Comparison of ENCODE assay signal across 21 cellular contexts in the genomic region with DNA sequence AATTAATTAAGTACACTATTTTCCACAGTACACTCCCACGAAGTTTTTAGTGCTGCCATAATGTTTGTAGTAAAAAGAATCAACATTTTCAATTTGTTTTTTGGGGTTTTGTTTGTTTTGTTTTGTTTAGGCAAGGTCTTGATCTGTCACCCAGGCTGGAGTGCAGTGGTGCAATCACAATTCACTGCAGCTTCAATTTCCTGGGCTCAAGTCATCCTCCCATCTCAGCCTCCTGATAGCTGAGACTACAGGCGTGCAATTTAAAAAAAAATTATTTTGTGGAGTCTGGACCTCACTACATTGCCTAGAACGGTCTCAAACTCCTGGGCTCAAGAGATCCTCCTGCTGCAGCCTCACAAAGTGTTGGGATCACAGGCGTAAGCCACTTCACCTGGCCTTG. TPM values are rescaled to one million over a fixed set of nuclear protein-coding genes. Genes with fewer than 3 reads are reported as not detected.
DNase-seq lines count a peak whose midpoint lies in the region; ATAC-seq and TF ChIP-seq lines count a peak whose summit lies in the region.
"Had no signal": no experiment of that assay in that cellular context is flagged by ENCODE, and none has a peak within 500 bp of the region (broad histone marks: within the 10 kb centered on the region; RNA-seq: fewer than 3 reads in every experiment).

No MANE protein-coding gene starts in this region.

- TF ChIP-seq CTCF in MCF 10A (IDR thresholded peaks at IDR 0.05; ENCODE audit: unreplicated experiment), result no peak
- no peak for TF ChIP-seq CTCF in breast epithelium (IDR thresholded peaks at IDR 0.05)
- no peak for TF ChIP-seq CTCF in nephron progenitor cell (IDR thresholded peaks at IDR 0.05)
- no peak for TF ChIP-seq CTCF in transverse colon (IDR thresholded peaks at IDR 0.05)

- DNase-seq in MCF 10A (ENCODE audit: unreplicated experiment) (no peak), breast epithelium (ENCODE audit: low spot score in 2 of 2) (no peak), nephron progenitor cell (no peak), transverse colon (no peak)
- no peak for DNase-seq in activated CD4-positive, alpha-beta T cell treated with anti-CD3 and anti-CD28 coated beads for 4 hours
- DNase-seq: HFFc6, Karpas-422, NCI-H1048, NCI-H1436, NCI-H1930, NCI-H226, NCI-H524 treated with DMSO at 0.1 percent for 48 hours had no signal

- H3K36me3 ChIP-seq in breast epithelium, result no peaks in the 10 kb centered on the region
- peaks cover 12 to 15% of the 10 kb centered on the region in 2 donors for H3K36me3 ChIP-seq in esophagus (ENCODE audit: control insufficient read depth in 2 of 2, insufficient read depth in 2 of 2, low read length in 1 of 2)
- peaks cover 23 to 36% (median 34%) of the 10 kb centered on the region in 5 donors for H3K36me3 ChIP-seq in subcutaneous abdominal adipose tissue (ENCODE audit: control insufficient read depth in 5 of 5, insufficient read depth in 5 of 5, low read length in 5 of 5)
- H3K36me3 ChIP-seq in transverse colon, result peaks cover 0 to 28% (median 14%) of the 10 kb centered on the region in 4 donors

- H3K9ac ChIP-seq in subcutaneous abdominal adipose tissue (ENCODE audit: low read length in 5 of 5), result peak overlapping the region in 1 of 5 donors; percentile 5

- no peak for ATAC-seq in HG03097 (IDR thresholded peaks at IDR 0.05; ENCODE audit: low FRiP score, unreplicated experiment)

- CTCF ChIA-PET in MCF 10A (lab: Yijun Ruan, JAX), result interaction anchor here (0.6 to 5.9 kb wide), 14 partner anchors 10 to 300 kb away, joined by 3 to 91 read pairs (median 6); no protein-coding TSS in a partner anchor

- H3K9me3 Mint-ChIP-seq in MCF 10A (ENCODE audit: unreplicated experiment), result no peaks in the 10 kb centered on the region
- H3K9me3 Mint-ChIP-seq in nephron progenitor cell, result no peaks in the 10 kb centered on the region
- H3K9me3 Mint-ChIP-seq: HFFc6 had no signal

- H3K27me3 Mint-ChIP-seq in MCF 10A (ENCODE audit: insufficient read depth, unreplicated experiment) (no peaks in the 10 kb centered on the region), nephron progenitor cell (ENCODE audit: low read depth, poor library complexity) (peaks cover 3% of the 10 kb centered on the region)

- TF ChIP-seq EP300 in transverse colon (IDR thresholded peaks at IDR 0.05; ENCODE audit: low read depth), result no peak

- H3K4me1 ChIP-seq in breast epithelium (no peaks in the 10 kb centered on the region), esophagus (ENCODE audit: control insufficient read depth in 2 of 2, insufficient read depth in 2 of 2, low read length in 1 of 2) (peaks cover 0 to 3% of the 10 kb centered on the region in 2 donors), subcutaneous abdominal adipose tissue (ENCODE audit: control insufficient read depth in 5 of 5, insufficient read depth in 5 of 5, low read length in 5 of 5) (peaks cover 0 to 3% (median 0%) of the 10 kb centered on the region in 5 donors), transverse colon (peaks cover 0 to 4% (median 0%) of the 10 kb centered on the region in 4 donors)

- H3K27me3 ChIP-seq in breast epithelium (no peaks in the 10 kb centered on the region), esophagus (ENCODE audit: control insufficient read depth in 1 of 2, insufficient read depth in 2 of 2, low read length in 2 of 2) (no peaks in the 10 kb centered on the region), subcutaneous abdominal adipose tissue (ENCODE audit: control insufficient read depth in 5 of 5, insufficient read depth in 4 of 5, low read length in 5 of 5) (no peaks in the 10 kb centered on the region), transverse colon (no peaks in the 10 kb centered on the region)
- H3K27me3 ChIP-seq: MG63 had no signal

- TF ChIP-seq POLR2A in breast epithelium (IDR thresholded peaks at IDR 0.05), result no peak
- no peak for TF ChIP-seq POLR2A in transverse colon (IDR thresholded peaks at IDR 0.05)

- intact Hi-C loops in MCF 10A (cut with micrococcal nuclease), result no loop called here
- intact Hi-C loops in breast epithelium (cut with DNase I; ENCODE audit: low total_unique reads), result no loop called here
- intact Hi-C loops in transverse colon (cut with DNase I; ENCODE audit: low total_unique reads), result no loop called here

- H3K4me1 Mint-ChIP-seq in MCF 10A (ENCODE audit: insufficient read depth, unreplicated experiment), result peaks cover 21% of the 10 kb centered on the region
- no peaks in the 10 kb centered on the region for H3K4me1 Mint-ChIP-seq in nephron progenitor cell

- POLR2A ChIA-PET in MCF 10A (lab: Yijun Ruan, JAX), result interaction anchor here (0.7 to 8.2 kb wide), 27 partner anchors 10 to 296 kb away, joined by 3 to 151 read pairs (median 8); partner anchors contain the start of genes GLUL and RNASEL

- H3K9me3 ChIP-seq in breast epithelium (no peaks in the 10 kb centered on the region), esophagus (ENCODE audit: control insufficient read depth in 2 of 2, insufficient read depth in 1 of 2, low read depth in 1 of 2, low read length in 1 of 2) (no peaks in the 10 kb centered on the region), subcutaneous abdominal adipose tissue (ENCODE audit: control insufficient read depth in 5 of 5, low read length in 5 of 5) (no peaks in the 10 kb centered on the region), transverse colon (no peaks in the 10 kb centered on the region)
- H3K9me3 ChIP-seq: MG63 had no signal

- BruUV-seq in MCF 10A (replicated peaks; lab: Mats Ljungman, UMichigan), result no TSS peak

- peak overlapping the region; percentile 78 for H3K27ac Mint-ChIP-seq in MCF 10A (ENCODE audit: low read depth, unreplicated experiment)
- peak overlapping the region; percentile 19 for H3K27ac Mint-ChIP-seq in nephron progenitor cell
- H3K27ac Mint-ChIP-seq: HFFc6 had no signal

- WGBS in esophagus, 2 donors, result 79 to 80% methylated on average over 4 of the region's 4 CpGs
- 61 to 68% methylated on average over 2 to 4 of the region's 4 CpGs for WGBS in transverse colon (ENCODE audit: low coverage in 1 of 2), 2 donors

- H3K27ac ChIP-seq in breast epithelium (peak overlapping the region in 1 of 2 donors; percentile 23), esophagus (ENCODE audit: low read depth in 2 of 2, low read length in 1 of 2) (peak overlapping the region; percentile 80 to 82), subcutaneous abdominal adipose tissue (ENCODE audit: low read depth, low read length) (peak overlapping the region; percentile 57), transverse colon (peak overlapping the region in 1 of 4 donors; percentile 25)
- H3K27ac ChIP-seq: 22Rv1, C4-2B, HL-60 had no signal

- in situ Hi-C loops in transverse colon (cut with MboI; ENCODE audit: low pct_ligation_motif_present in 1 of 4, low pct_unique_long_range_greater_than_20kb in 1 of 4, low sequenced_read_pairs in 3 of 4), result no loop called here

- no peak overlapping the region for H3K4me3 ChIP-seq in breast epithelium
- H3K4me3 ChIP-seq in esophagus (ENCODE audit: low read depth in 1 of 2, low read length in 2 of 2), result no peak overlapping the region
- H3K4me3 ChIP-seq in subcutaneous abdominal adipose tissue (ENCODE audit: low read depth in 1 of 5, low read length in 5 of 5), result no peak overlapping the region
- H3K4me3 ChIP-seq in transverse colon, result no peak overlapping the region
- H3K4me3 ChIP-seq: MG63 had no signal

- H3K4me3 Mint-ChIP-seq in MCF 10A (ENCODE audit: unreplicated experiment) (no peak overlapping the region), nephron progenitor cell (no peak overlapping the region)
- H3K4me3 Mint-ChIP-seq: HFFc6 had no signal

- H3K36me3 Mint-ChIP-seq in MCF 10A (ENCODE audit: insufficient read depth, unreplicated experiment), result peaks cover 53% of the 10 kb centered on the region
- peaks cover 44% of the 10 kb centered on the region for H3K36me3 Mint-ChIP-seq in nephron progenitor cell (ENCODE audit: low read depth)

RNA-seq across cellular contexts. Expression of gene GLUL, which starts 11.4 kb away (rescaled TPM):
- total RNA-seq in MCF 10A (2022) (240 and 437 TPM in 2 replicates), breast epithelium (over 10,000 TPM in 1 of 3 donors, 1,000 to 10,000 TPM in 2; 1,940 to 10,612 (median 2,824) TPM), transverse colon (1,000 to 10,000 TPM in 2 of 4 donors, 100 to 1,000 TPM in 2; 312 to 1,104 (median 985) TPM)
- 100 to 1,000 TPM; 384 to 627 TPM for polyA plus RNA-seq in esophagus

RNA-seq across cellular contexts. Expression of gene TEDDM1, which starts 20.3 kb away (rescaled TPM):
- not detected in 2 replicates for total RNA-seq in MCF 10A (2022)
- not detected for total RNA-seq in breast epithelium
- under 1 TPM in 1 of 2 donors, not detected in 1; 0.06 TPM for polyA plus RNA-seq in esophagus
- total RNA-seq in transverse colon, result not detected
- total RNA-seq: HFFc6, HT1080, IMR-90 had no signal
- polyA plus RNA-seq: IMR-90 had no signal
